Comparison of ENCODE assay signal across 16 cellular contexts in genomic region chr3:141332436-141332835, GRCh38. TPM values are rescaled to one million over a fixed set of nuclear protein-coding genes. Genes with fewer than 3 reads are reported as not detected.
A peak's percentile ranks its signal among the peaks of the same experiment; 100 is the strongest.
DNase-seq lines count a peak whose midpoint lies in the region; ATAC-seq, FAIRE-seq and TF ChIP-seq lines count a peak whose summit lies in the region.
"Had no signal": no experiment of that assay in that cellular context is flagged by ENCODE, and none has a peak within 500 bp of the region (broad histone marks: within the 10 kb centered on the region; RNA-seq: fewer than 3 reads in every experiment).

No MANE protein-coding gene starts in this region.

- POLR2A ChIA-PET in K562 (lab: Yijun Ruan, JAX) = interaction anchor here (0.7 to 1.8 kb wide), 6 partner anchors 9 to 28 kb away, joined by 3 to 8 read pairs (median 3); no protein-coding TSS in a partner anchor

- TF ChIP-seq CTCF in K562 (IDR thresholded peaks at IDR 0.05 in 2 of 3, conservative IDR thresholded peaks at IDR 0.05 in 1 of 3; ENCODE audit: insufficient read depth in 2 of 3, low read depth in 1 of 3, low read length in 3 of 3) = no peak
- no peak for TF ChIP-seq CTCF in lower lobe of right lung (IDR thresholded peaks at IDR 0.05)
- TF ChIP-seq CTCF in ovary (IDR thresholded peaks at IDR 0.05) = no peak
- TF ChIP-seq CTCF in body of pancreas (IDR thresholded peaks at IDR 0.05) = no peak

- H3K79me2 ChIP-seq in GM23248 (ENCODE audit: insufficient read depth) (no peaks in the 10 kb centered on the region), K562 (ENCODE audit: control insufficient read depth, insufficient read depth, low read length) (no peaks in the 10 kb centered on the region)

- no peaks in the 10 kb centered on the region for H3K27me3 Mint-ChIP-seq in stimulated activated memory B cell treated with anti-CD40 and anti-IgM and Interleukin-4, amounts not matched to agents 10 μg/mL and 1 μg/mL and 100 μg/mL, for 72 hours
- H3K27me3 Mint-ChIP-seq: activated CD4-positive, alpha-beta T cell treated with anti-CD3 and anti-CD28 coated beads, Interleukin-2, amount 10 ng/mL, durations not matched to agents 24 days and 14 days had no signal

- WGBS in GM23248 (ENCODE audit: low coverage in 1 of 2, low lambda C conversion rate in 2 of 2, missing lambda C conversion rate in 2 of 2), 2 experiments = 97 to 100% methylated on average over 5 of the region's 5 CpGs
- 48% methylated on average over 5 of the region's 5 CpGs for WGBS in K562 (ENCODE audit: insufficient coverage, low coverage, missing lambda C conversion rate)
- 69 to 75% (median 70%) methylated on average over 5 of the region's 5 CpGs for WGBS in ovary, 3 donors
- WGBS in body of pancreas, 2 donors = 70 to 78% methylated on average over 5 of the region's 5 CpGs

- H3K27me3 ChIP-seq in GM23248 (replicated peaks; ENCODE audit: insufficient read depth) (no peaks in the 10 kb centered on the region), K562 (ENCODE audit: control insufficient read depth in 2 of 2, insufficient read depth in 2 of 2, low read length in 2 of 2) (no peaks in the 10 kb centered on the region), lower lobe of right lung (ENCODE audit: low read depth) (no peaks in the 10 kb centered on the region), ovary (no peaks in the 10 kb centered on the region), body of pancreas (no peaks in the 10 kb centered on the region)

- intact Hi-C loops in K562 (cut with micrococcal nuclease) = no loop called here
- intact Hi-C loops in lower lobe of right lung (cut with DNase I) = no loop called here
- intact Hi-C loops in ovary (cut with DNase I) = no loop called here
- intact Hi-C loops in body of pancreas (cut with DNase I) = no loop called here

- H3K4me2 ChIP-seq in GM23248 (ENCODE audit: unreplicated experiment) (peak overlapping the region; percentile 43), K562 (ENCODE audit: insufficient read depth, low read length) (peak overlapping the region; percentile 2)
- H3K4me2 ChIP-seq: GM23338 had no signal

- no peak for ATAC-seq in K562
- peak; percentile 61 to 63 for ATAC-seq in lower lobe of right lung
- no peak for ATAC-seq in stimulated activated memory B cell treated with anti-CD40 and anti-IgM and Interleukin-4, amounts not matched to agents 10 μg/mL and 1 μg/mL and 100 μg/mL, for 72 hours
- no peak for ATAC-seq in body of pancreas
- ATAC-seq: activated naive CD4-positive, alpha-beta T cell treated with anti-CD3 and anti-CD28 coated beads, Interleukin-2, amount 50 U/mL, for 72 hours; GM23338; naive thymus-derived CD4-positive, alpha-beta T cell had no signal

- H3K9me3 Mint-ChIP-seq in stimulated activated memory B cell treated with anti-CD40 and anti-IgM and Interleukin-4, amounts not matched to agents 10 μg/mL and 1 μg/mL and 100 μg/mL, for 72 hours = peaks cover 6% of the 10 kb centered on the region
- H3K9me3 Mint-ChIP-seq: activated CD4-positive, alpha-beta T cell treated with anti-CD3 and anti-CD28 coated beads, Interleukin-2, amount 10 ng/mL, durations not matched to agents 24 days and 14 days; activated naive CD4-positive, alpha-beta T cell treated with anti-CD3 and anti-CD28 coated beads, Interleukin-2, amount 50 U/mL, for 72 hours; GM23338 had no signal

- no peak for DNase-seq in GM23248
- no peak for DNase-seq in K562 (ENCODE audit: extremely low read depth in 1 of 4, low spot score in 3 of 4)
- DNase-seq in lower lobe of right lung = no peak
- no peak for DNase-seq in LoVo (ENCODE audit: low spot score)
- no peak for DNase-seq in ovary
- DNase-seq in body of pancreas = no peak
- DNase-seq: activated CD4-positive, alpha-beta T cell treated with anti-CD3 and anti-CD28 coated beads, Interleukin-2, amount 10 ng/mL, durations not matched to agents 24 days and 14 days; cerebellar nuclear complex; DMS79 treated with DMSO at 0.1 percent for 48 hours; naive thymus-derived CD4-positive, alpha-beta T cell; NCI-H1048; SIG-M5; stimulated activated CD8-positive, alpha-beta memory T cell treated with anti-CD3 and anti-CD28 coated beads, Interleukin-4, amount 100 ng/mL, for 48 hours had no signal

- H3K27ac Mint-ChIP-seq in stimulated activated memory B cell treated with anti-CD40 and anti-IgM and Interleukin-4, amounts not matched to agents 10 μg/mL and 1 μg/mL and 100 μg/mL, for 72 hours = peak overlapping the region; percentile 63
- H3K27ac Mint-ChIP-seq: activated CD4-positive, alpha-beta T cell treated with anti-CD3 and anti-CD28 coated beads, Interleukin-2, amount 10 ng/mL, durations not matched to agents 24 days and 14 days; activated naive CD4-positive, alpha-beta T cell treated with anti-CD3 and anti-CD28 coated beads, Interleukin-2, amount 50 U/mL, for 72 hours; GM23338 had no signal

- peaks cover 62% of the 10 kb centered on the region for H3K4me1 Mint-ChIP-seq in stimulated activated memory B cell treated with anti-CD40 and anti-IgM and Interleukin-4, amounts not matched to agents 10 μg/mL and 1 μg/mL and 100 μg/mL, for 72 hours

- H4K20me1 ChIP-seq in GM23248 (ENCODE audit: insufficient read depth) (no peaks in the 10 kb centered on the region), K562 (replicated peaks; ENCODE audit: control insufficient read depth, insufficient read depth, low read length) (no peaks in the 10 kb centered on the region)

- H3K4me3 ChIP-seq in GM23248 = no peak overlapping the region
- no peak overlapping the region for H3K4me3 ChIP-seq in K562
- no peak overlapping the region for H3K4me3 ChIP-seq in lower lobe of right lung
- no peak overlapping the region for H3K4me3 ChIP-seq in ovary
- H3K4me3 ChIP-seq in body of pancreas = no peak overlapping the region
- H3K4me3 ChIP-seq: GM23338 had no signal

- H3K36me3 ChIP-seq in GM23248 (ENCODE audit: low read depth) = no peaks in the 10 kb centered on the region
- H3K36me3 ChIP-seq in K562 (ENCODE audit: control insufficient read depth, insufficient read depth, low read length) = no peaks in the 10 kb centered on the region
- no peaks in the 10 kb centered on the region for H3K36me3 ChIP-seq in lower lobe of right lung
- H3K36me3 ChIP-seq in ovary = no peaks in the 10 kb centered on the region
- no peaks in the 10 kb centered on the region for H3K36me3 ChIP-seq in body of pancreas (replicated peaks in 1 of 2; ENCODE audit: insufficient read depth in 1 of 2, low read depth in 2 of 2)

- H3K27ac ChIP-seq in GM23248 (peak overlapping the region; percentile 71), K562 (ENCODE audit: extremely low read depth, low read depth, low read length) (peak overlapping the region; percentile 75), lower lobe of right lung (no peak overlapping the region), ovary (no peak overlapping the region), body of pancreas (no peak overlapping the region)

- no peaks in the 10 kb centered on the region for H3K9me2 ChIP-seq in GM23248 (ENCODE audit: insufficient read depth)

- no peak overlapping the region for H2AFZ ChIP-seq in GM23248
- H2AFZ ChIP-seq in K562 (ENCODE audit: low read depth, low read length) = peak overlapping the region; percentile 93
- H2AFZ ChIP-seq: GM23338 had no signal

- H3K4me3 Mint-ChIP-seq in stimulated activated memory B cell treated with anti-CD40 and anti-IgM and Interleukin-4, amounts not matched to agents 10 μg/mL and 1 μg/mL and 100 μg/mL, for 72 hours = peak overlapping the region; percentile 3
- H3K4me3 Mint-ChIP-seq: activated CD4-positive, alpha-beta T cell treated with anti-CD3 and anti-CD28 coated beads, Interleukin-2, amount 10 ng/mL, durations not matched to agents 24 days and 14 days; GM23338; naive thymus-derived CD4-positive, alpha-beta T cell had no signal

- no peaks in the 10 kb centered on the region for H3K9me1 ChIP-seq in K562 (ENCODE audit: control insufficient read depth, insufficient read depth, low read length)

- peaks cover 46% of the 10 kb centered on the region for H3F3A ChIP-seq in GM23248 (ENCODE audit: insufficient read depth)

- in situ Hi-C loops in GM23248 (cut with MboI) (no loop called here), K562 (cut with MboI) (no loop called here)

- FAIRE-seq in K562 (lab: Jason Lieb, UNC) = no peak

- H3K9ac ChIP-seq in GM23248 (0 out of 2 replicates have a peak overlapping the region, but pooled peaks have one; percentile 18), K562 (ENCODE audit: insufficient read depth in 1 of 2, low read depth in 2 of 2, low read length in 2 of 2) (peak overlapping the region in 1 of 2 experiments; percentile 44; a peak in 1 of 4 replicates)

- CTCF ChIA-PET in K562 (lab: Yijun Ruan, JAX; ENCODE audit: low intra/inter-chr PET ratio) = no interaction called here

- TF ChIP-seq POLR2A in K562 (conservative IDR thresholded peaks at IDR 0.05) = no peak
- TF ChIP-seq POLR2A in ovary (IDR thresholded peaks at IDR 0.05) = no peak
- no peak for TF ChIP-seq POLR2A in body of pancreas (IDR thresholded peaks at IDR 0.05)

- no peak for TF ChIP-seq RAD21 in K562 (CRISPR knock-in tag; conservative IDR thresholded peaks at IDR 0.05 in 1 of 2, IDR thresholded peaks at IDR 0.05 in 1 of 2)

- peaks cover 49% of the 10 kb centered on the region for H3K4me1 ChIP-seq in GM23248 (ENCODE audit: insufficient read depth)
- peaks cover 13 to 61% of the 10 kb centered on the region in 2 experiments for H3K4me1 ChIP-seq in K562 (replicated peaks in 1 of 2; ENCODE audit: control insufficient read depth in 2 of 2, insufficient read depth in 2 of 2, low read length in 2 of 2)
- H3K4me1 ChIP-seq in lower lobe of right lung = peaks cover 23% of the 10 kb centered on the region
- H3K4me1 ChIP-seq in ovary (ENCODE audit: insufficient read depth) = no peaks in the 10 kb centered on the region
- peaks cover 1% of the 10 kb centered on the region for H3K4me1 ChIP-seq in body of pancreas

- peaks cover 6% of the 10 kb centered on the region for H3K36me3 Mint-ChIP-seq in stimulated activated memory B cell treated with anti-CD40 and anti-IgM and Interleukin-4, amounts not matched to agents 10 μg/mL and 1 μg/mL and 100 μg/mL, for 72 hours
- H3K36me3 Mint-ChIP-seq: activated naive CD4-positive, alpha-beta T cell treated with anti-CD3 and anti-CD28 coated beads, Interleukin-2, amount 50 U/mL, for 72 hours had no signal

- no peak for TF ChIP-seq EP300 in K562 (IDR thresholded peaks at IDR 0.05; ENCODE audit: low read length)
- TF ChIP-seq EP300 in ovary (IDR thresholded peaks at IDR 0.05) = no peak

- BruUV-seq in K562 (replicated peaks; lab: Mats Ljungman, UMichigan) = no TSS peak

- H3K9me3 ChIP-seq in GM23248 (ENCODE audit: low read depth) (no peaks in the 10 kb centered on the region), K562 (replicated peaks; ENCODE audit: control insufficient read depth, insufficient read depth, low read depth, low read length) (no peaks in the 10 kb centered on the region), lower lobe of right lung (no peaks in the 10 kb centered on the region), ovary (no peaks in the 10 kb centered on the region), body of pancreas (no peaks in the 10 kb centered on the region)

RNA-seq across cellular contexts. Expression of gene ZBTB38, which starts 35.9 kb away (rescaled TPM):
- total RNA-seq in GM23248 (2014; rRNA removed; shearing (Covaris generic)) = 159 and 175 TPM in 2 replicates
- polyA plus RNA-seq in GM23248 (2016; fragmentation: Nextera tagmentation; extraction: Ambion mirVana) = 107 and 112 TPM in 2 replicates
- total RNA-seq in K562 (2011; cell fraction: chromatin; rRNA removed; ENCODE audit: low replicate concordance) = 53.5 and 97.8 TPM in 2 replicates
- 22.0 and 29.1 TPM in 2 replicates for total RNA-seq in K562 (2011; cell fraction: nucleolus; rRNA removed)
- 61.7 and 84.8 TPM in 2 replicates for total RNA-seq in K562 (2011; cell fraction: nucleoplasm; rRNA removed)
- total RNA-seq in K562 (2014; rRNA removed) = 22.9 and 24.8 TPM in 2 replicates
- 39.4 and 43.6 TPM in 2 replicates for total RNA-seq in K562 (2014; rRNA removed; fragmentation: Illumina TruSeq; extraction: Trizol)
- 33.5 and 33.7 TPM in 2 replicates for total RNA-seq in K562 (2015; rRNA removed; fragmentation: Illumina TruSeq; extraction: Trizol)
- 30.7 and 36.3 TPM in 2 replicates for total RNA-seq in K562 (2021)
- 18.0 and 22.5 TPM in 2 replicates for polyA plus RNA-seq in K562 (2011; rRNA removed)
- polyA plus RNA-seq in K562 (2011; cell fraction: cytosol; rRNA removed) = 6.7 and 14.9 TPM in 2 replicates
- polyA plus RNA-seq in K562 (2011; cell fraction: nucleus; rRNA removed) = 22.7 and 28.6 TPM in 2 replicates
- polyA plus RNA-seq in K562 (2012) = 19.0 and 21.1 TPM in 2 replicates
- polyA plus RNA-seq in K562 (2014; fragmentation: Illumina TruSeq; extraction: Trizol) = 24.0 and 26.2 TPM in 2 replicates
- 10 to 100 TPM; 14.2 to 17.9 TPM for polyA plus RNA-seq in K562 (2014; fragmentation: Nextera tagmentation; extraction: Ambion mirVana)
- 12.1 and 12.6 TPM in 2 replicates for polyA plus RNA-seq in K562 (2014; rRNA removed)
- polyA minus RNA-seq in K562 (2011; rRNA and poly(A)+ RNA removed) = 64.1 and 109 TPM in 2 replicates
- polyA minus RNA-seq in K562 (2011; cell fraction: cytosol; rRNA and poly(A)+ RNA removed) = 27.8 and 34.9 TPM in 2 replicates
- 35.9 and 61.9 TPM in 2 replicates for polyA minus RNA-seq in K562 (2011; cell fraction: nucleus; rRNA and poly(A)+ RNA removed)
- total RNA-seq in lower lobe of right lung = 89.6 TPM
- 100 to 1,000 TPM in 2 of 7 donors, 10 to 100 TPM in 5; 77.5 to 125 (median 84.4) TPM for total RNA-seq in ovary
- 10 to 100 TPM; 23.2 to 43.0 TPM for polyA plus RNA-seq in ovary
- 10 to 100 TPM; 48.5 to 60.4 TPM for total RNA-seq in body of pancreas

Comparison
In these comparisons a context has a peak if more than half of its experiments do, and no peak if none do; other contexts are left out.
1. H3K27ac ChIP-seq: peak in GM23248 (single experiment) and K562 (single experiment); none in lower lobe of right lung (single experiment), ovary (0 of 2) and body of pancreas (0 of 4).
2. ATAC-seq: peak in lower lobe of right lung (2 of 2); none in K562 (single experiment), stimulated activated memory B cell treated with anti-CD40 and anti-IgM and Interleukin-4, amounts not matched to agents 10 μg/mL and 1 μg/mL and 100 μg/mL, for 72 hours (single experiment) and body of pancreas (single experiment).